ENCODE assay signal across 17 cellular contexts in the genomic region with DNA sequence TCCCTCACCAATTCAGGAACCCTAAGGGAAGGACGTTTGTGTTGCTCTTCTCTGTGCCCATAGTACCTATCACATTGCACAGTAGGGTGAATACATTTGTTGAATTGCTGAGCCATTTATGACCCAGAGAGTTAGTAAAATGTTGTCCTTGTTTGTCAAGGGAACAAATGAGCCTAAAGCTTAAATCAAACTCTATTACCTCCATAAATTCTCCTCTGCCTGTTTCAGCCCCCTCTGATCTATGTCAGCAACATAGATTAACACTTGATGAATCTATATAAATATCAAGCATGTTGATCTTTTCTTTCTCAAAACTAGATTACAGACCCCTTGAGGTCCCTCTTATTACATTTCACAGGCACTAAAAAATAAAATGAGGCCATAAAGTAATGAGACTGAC. TPM values are rescaled to one million over a fixed set of nuclear protein-coding genes. Genes with fewer than 3 reads are reported as not detected.
"Had no signal": no experiment of that assay in that cellular context is flagged by ENCODE, and none has a peak within 500 bp of the region (broad histone marks: within the 10 kb centered on the region; RNA-seq: fewer than 3 reads in every experiment).

No MANE protein-coding gene starts in this region.

- H2AFZ ChIP-seq: neural progenitor cell had no signal

- H3K4me1 ChIP-seq: gastrocnemius medialis, neural progenitor cell had no signal

- H3K4me1 Mint-ChIP-seq: activated CD4-positive, alpha-beta T cell treated with anti-CD3 and anti-CD28 coated beads, Interleukin-2, amount 10 ng/mL, durations not matched to agents 7 days and 5 days; activated naive CD4-positive, alpha-beta T cell treated with anti-CD3 and anti-CD28 coated beads, Interleukin-2, amount 50 U/mL, for 24 hours had no signal

- H3K36me3 ChIP-seq: gastrocnemius medialis, neural progenitor cell, thoracic aorta had no signal

- H3K9me3 ChIP-seq: gastrocnemius medialis, thoracic aorta had no signal

- DNase-seq: activated CD4-positive, alpha-beta T cell treated with anti-CD3 and anti-CD28 coated beads, Interleukin-2, amount 10 ng/mL, durations not matched to agents 7 days and 5 days; activated CD4-positive, CD25-positive, alpha-beta regulatory T cell treated with anti-CD3 and anti-CD28 coated beads, Interleukin-2, amount 50 U/mL, for 72 hours; activated CD8-positive, alpha-beta T cell treated with anti-CD3 and anti-CD28 coated beads, Interleukin-2, amount 10 ng/mL, durations not matched to agents 7 days and 5 days; activated gamma-delta T cell treated with Interleukin-2 at 50 U/mL for 16 hours; aorta; effector memory CD4-positive, alpha-beta T cell; gastrocnemius medialis; hypothalamus; naive thymus-derived CD4-positive, alpha-beta T cell; stimulated activated CD4-positive, alpha-beta T cell treated with anti-CD3 and anti-CD28 coated beads, Interleukin-4, amount 100 ng/mL, for 24 hours; stimulated activated naive CD4-positive, alpha-beta T cell treated with Interleukin-2 at 50 U/mL for 16 hours had no signal

- H3K9me3 Mint-ChIP-seq: activated CD4-positive, alpha-beta T cell treated with anti-CD3 and anti-CD28 coated beads, Interleukin-2, amount 10 ng/mL, durations not matched to agents 7 days and 5 days; activated naive CD4-positive, alpha-beta T cell treated with anti-CD3 and anti-CD28 coated beads, Interleukin-2, amount 50 U/mL, for 24 hours; brain; naive thymus-derived CD4-positive, alpha-beta T cell; neural progenitor cell had no signal

- H3K4me3 Mint-ChIP-seq: activated CD4-positive, alpha-beta T cell treated with anti-CD3 and anti-CD28 coated beads, Interleukin-2, amount 10 ng/mL, durations not matched to agents 7 days and 5 days; activated CD8-positive, alpha-beta T cell treated with anti-CD3 and anti-CD28 coated beads, Interleukin-2, amount 10 ng/mL, durations not matched to agents 7 days and 5 days; activated naive CD4-positive, alpha-beta T cell treated with anti-CD3 and anti-CD28 coated beads, Interleukin-2, amount 50 U/mL, for 24 hours; naive thymus-derived CD4-positive, alpha-beta T cell; neural progenitor cell had no signal

- H3K27ac Mint-ChIP-seq: activated CD4-positive, alpha-beta T cell treated with anti-CD3 and anti-CD28 coated beads, Interleukin-2, amount 10 ng/mL, durations not matched to agents 7 days and 5 days; activated CD8-positive, alpha-beta T cell treated with anti-CD3 and anti-CD28 coated beads, Interleukin-2, amount 10 ng/mL, durations not matched to agents 7 days and 5 days; brain; neural progenitor cell had no signal

- H3K36me3 Mint-ChIP-seq: neural progenitor cell had no signal

- H3K4me3 ChIP-seq: gastrocnemius medialis, neural progenitor cell, thoracic aorta had no signal

- H3K4me2 ChIP-seq: neural progenitor cell had no signal

- H3K27me3 ChIP-seq: gastrocnemius medialis, neural progenitor cell had no signal

- H3K27ac ChIP-seq: gastrocnemius medialis, neural progenitor cell, thoracic aorta, VCaP had no signal

RNA-seq across cellular contexts. Expression of gene SLC1A1, which starts 7.1 kb away (rescaled TPM):
- total RNA-seq: T-helper 2 cell treated with Interferon-gamma antibody and Interleukin-4, amounts not matched to agents 100 ng/mL and 5 ng/mL, for 36 hours had no signal
- polyA plus RNA-seq: naive thymus-derived CD4-positive, alpha-beta T cell had no signal
